19 cellular contexts compared by ENCODE assay signal in genomic region chr11:8693010-8693551, GRCh38. TPM values are rescaled to one million over a fixed set of nuclear protein-coding genes. Genes with fewer than 3 reads are reported as not detected.
A peak's percentile ranks its signal among the peaks of the same experiment; 100 is the strongest.
DNase-seq lines count a peak whose midpoint lies in the region; ATAC-seq, FAIRE-seq and TF ChIP-seq lines count a peak whose summit lies in the region.
"Had no signal": no experiment of that assay in that cellular context is flagged by ENCODE, and none has a peak within 500 bp of the region (broad histone marks: within the 10 kb centered on the region; RNA-seq: fewer than 3 reads in every experiment).

No MANE protein-coding gene starts in this region.

- no peak for FAIRE-seq in A549 (lab: Jason Lieb, UNC)
- no peak for FAIRE-seq in kidney (lab: Jason Lieb, UNC)
- FAIRE-seq: pancreas had no signal

- TF ChIP-seq RAD21 in A549 (conservative IDR thresholded peaks at IDR 0.05 in 1 of 2, IDR thresholded peaks at IDR 0.05 in 1 of 2): no peak

- in situ Hi-C loops in GM23248 (cut with MboI): no loop called here

- CTCF ChIA-PET in A549 (lab: Yijun Ruan, JAX): interaction anchor here (0.6 to 1.6 kb wide), 2 partner anchors 121 to 267 kb away, joined by 3 to 5 read pairs; no protein-coding TSS in a partner anchor

- H3F3A ChIP-seq in GM23248 (ENCODE audit: insufficient read depth): peaks cover 19% of the 10 kb centered on the region

- no peak overlapping the region for H3K4me3 ChIP-seq in A549
- H3K4me3 ChIP-seq in GM23248: no peak overlapping the region
- H3K4me3 ChIP-seq in cardiac fibroblast (replicated peaks in 1 of 2; ENCODE audit: low read depth in 2 of 2, low read length in 2 of 2): no peak overlapping the region
- H3K4me3 ChIP-seq in kidney (ENCODE audit: low read length in 2 of 2): no peak overlapping the region
- H3K4me3 ChIP-seq in effector memory CD4-positive, alpha-beta T cell (ENCODE audit: insufficient read depth, low read depth, low read length, poor library complexity, severe bottlenecking): no peak overlapping the region
- H3K4me3 ChIP-seq: cardiac muscle cell, gastrocnemius medialis, pancreas, PC-9 had no signal

- ATAC-seq in A549 (peak in 1 of 2 experiments; percentile 1; a peak in 1 of 6 replicates), HG03139 (IDR thresholded peaks at IDR 0.05; ENCODE audit: unreplicated experiment) (no peak)
- ATAC-seq: activated naive CD4-positive, alpha-beta T cell treated with anti-CD3 and anti-CD28 coated beads, Interleukin-2, amount 50 U/mL, for 72 hours; gastrocnemius medialis; left lobe of liver; pancreas had no signal

- POLR2A ChIA-PET in A549 (lab: Yijun Ruan, JAX): no interaction called here

- H4K20me1 ChIP-seq in GM23248 (ENCODE audit: insufficient read depth): no peaks in the 10 kb centered on the region

- H3K36me3 ChIP-seq in GM23248 (ENCODE audit: low read depth) (peaks cover 6% of the 10 kb centered on the region; the same call in 1 of the 2 replicates), kidney (ENCODE audit: control insufficient read depth in 1 of 2, insufficient read depth in 2 of 2, low read length in 2 of 2) (peaks cover 14 to 26% of the 10 kb centered on the region in 2 donors)
- H3K36me3 ChIP-seq in effector memory CD4-positive, alpha-beta T cell (ENCODE audit: control insufficient read depth, insufficient read depth, low read length): no peaks in the 10 kb centered on the region

- no peak for TF ChIP-seq POLR2A in A549 (IDR thresholded peaks at IDR 0.05; ENCODE audit: low read length)

- no peaks in the 10 kb centered on the region for H3K9me3 ChIP-seq in A549
- H3K9me3 ChIP-seq in GM23248 (ENCODE audit: low read depth): no peaks in the 10 kb centered on the region
- no peaks in the 10 kb centered on the region for H3K9me3 ChIP-seq in kidney (ENCODE audit: control insufficient read depth in 1 of 2, low read length in 2 of 2)
- H3K9me3 ChIP-seq in effector memory CD4-positive, alpha-beta T cell (ENCODE audit: control insufficient read depth, low read length): no peaks in the 10 kb centered on the region
- H3K9me3 ChIP-seq: gastrocnemius medialis, pancreas, SK-N-SH had no signal

- TF ChIP-seq CTCF in A549 (IDR thresholded peaks at IDR 0.05) (no peak), cardiac fibroblast (IDR thresholded peaks at IDR 0.05; ENCODE audit: low read depth, low read length) (no peak), kidney (IDR thresholded peaks at IDR 0.05; ENCODE audit: borderline replicate concordance, extremely low read depth, insufficient read depth) (no peak)

- H3K4me2 ChIP-seq in A549 (no peak overlapping the region), GM23248 (ENCODE audit: unreplicated experiment) (no peak overlapping the region)
- H3K4me2 ChIP-seq: PC-9, SK-N-SH had no signal

- TF ChIP-seq EP300 in A549 (IDR thresholded peaks at IDR 0.05): no peak

- H3K27ac ChIP-seq in A549: no peak overlapping the region
- H3K27ac ChIP-seq in GM23248: no peak overlapping the region
- no peak overlapping the region for H3K27ac ChIP-seq in kidney (ENCODE audit: low read depth in 2 of 2, low read length in 2 of 2)
- no peak overlapping the region for H3K27ac ChIP-seq in effector memory CD4-positive, alpha-beta T cell (ENCODE audit: insufficient read depth, low read length, poor library complexity, severe bottlenecking)
- H3K27ac ChIP-seq: cardiac muscle cell, HL-60, pancreas, PC-9 had no signal

- H3K79me2 ChIP-seq in GM23248 (ENCODE audit: insufficient read depth): 0 out of 2 replicates have a peak, but pooled peaks cover 7% of the 10 kb centered on the region

- H3K9me2 ChIP-seq in GM23248 (ENCODE audit: insufficient read depth): no peaks in the 10 kb centered on the region
- H3K9me2 ChIP-seq: SK-N-SH had no signal

- intact Hi-C loops in kidney (cut with DNase I): no loop called here

- no peaks in the 10 kb centered on the region for H3K27me3 ChIP-seq in GM23248 (replicated peaks; ENCODE audit: insufficient read depth)
- no peaks in the 10 kb centered on the region for H3K27me3 ChIP-seq in effector memory CD4-positive, alpha-beta T cell (replicated peaks; ENCODE audit: control insufficient read depth, insufficient read depth, low read length, poor library complexity, severe bottlenecking)
- H3K27me3 ChIP-seq: cardiac muscle cell, gastrocnemius medialis, pancreas had no signal

- no peak overlapping the region for H2AFZ ChIP-seq in GM23248
- H2AFZ ChIP-seq: PC-9 had no signal

- 91% methylated on average over 6 of the region's 6 CpGs for WGBS in A549 (ENCODE audit: missing lambda C conversion rate)
- WGBS in GM23248 (ENCODE audit: low coverage in 1 of 2, low lambda C conversion rate in 2 of 2, missing lambda C conversion rate in 2 of 2), 2 experiments: 90 to 95% methylated on average over 6 of the region's 6 CpGs

- H3K9ac ChIP-seq in GM23248 (no peak overlapping the region), kidney (ENCODE audit: low read length in 2 of 2) (no peak overlapping the region)
- H3K9ac ChIP-seq: SK-N-SH had no signal

- DNase-seq in A549 (ENCODE audit: low read depth in 1 of 2, low spot score in 1 of 2): no peak
- DNase-seq in GM23248: peak; percentile 19
- DNase-seq in cardiac fibroblast (ENCODE audit: low read depth in 2 of 2): peak; percentile 39 to 77
- peak; percentile 62 for DNase-seq in kidney
- DNase-seq in Kasumi-1 (lab: John Stamatoyannopoulos, UW): no peak
- DNase-seq in effector memory CD4-positive, alpha-beta T cell: no peak
- no peak for DNase-seq in NCI-H1105 (lab: John Stamatoyannopoulos, UW)
- DNase-seq: activated CD4-positive, alpha-beta T cell treated with anti-CD3 and anti-CD28 coated beads for 4 hours; gastrocnemius medialis; NCI-H1092 treated with DMSO at 0.1 percent for 48 hours; NCI-H774; pancreas; SK-N-SH had no signal

- H3K4me1 ChIP-seq in A549 (peaks cover 9% of the 10 kb centered on the region; the same call in 2 of the 3 replicates), GM23248 (ENCODE audit: insufficient read depth) (peaks cover 11% of the 10 kb centered on the region; the same call in 1 of the 2 replicates), kidney (ENCODE audit: control insufficient read depth in 1 of 2, insufficient read depth in 1 of 2, low read depth in 1 of 2, low read length in 2 of 2) (peaks cover 0 to 2% of the 10 kb centered on the region in 2 donors)
- peaks cover 10% of the 10 kb centered on the region for H3K4me1 ChIP-seq in effector memory CD4-positive, alpha-beta T cell (ENCODE audit: control insufficient read depth, insufficient read depth, low read length, poor library complexity, severe bottlenecking)

TF ChIP-seq in A549, 52 proteins besides CTCF, POLR2A, EP300 and RAD21:
- TF ChIP-seq ESRRA (IDR thresholded peaks at IDR 0.05; ENCODE audit: borderline replicate concordance, low read length) (no peak), RNF2 (IDR thresholded peaks at IDR 0.05; ENCODE audit: borderline replicate concordance, low read depth) (no peak), E2F6 (IDR thresholded peaks at IDR 0.05; ENCODE audit: borderline replicate concordance, low read depth) (no peak), POLR2AphosphoS2 (conservative IDR thresholded peaks at IDR 0.05; ENCODE audit: low read length) (peak; percentile 70), MYC (IDR thresholded peaks at IDR 0.05; ENCODE audit: borderline replicate concordance, low read length) (no peak), FOSB (CRISPR knock-in tag; IDR thresholded peaks at IDR 0.05) (no peak)

RNA-seq across cellular contexts. Expression of gene RPL27A, which starts 10.5 kb away (rescaled TPM):
- polyA plus RNA-seq in A549 (2011; rRNA removed): 798 and 804 TPM in 2 replicates
- 609 and 694 TPM in 2 replicates for polyA plus RNA-seq in A549 (2012; cell fraction: cytosol; rRNA removed)
- 195 and 210 TPM in 2 replicates for polyA plus RNA-seq in A549 (2012; cell fraction: nucleus; rRNA removed)
- 3,543 to 3,937 TPM (median 3,631 TPM) in 3 replicates for polyA plus RNA-seq in A549 (2017; fragmentation: RNase III; extraction: RNeasy Plus Mini Kit Qiagen cat#74134 plus additional on column Dnase treatment)
- 298 and 338 TPM in 2 replicates for polyA minus RNA-seq in A549 (2011; rRNA and poly(A)+ RNA removed)
- total RNA-seq in GM23248 (2014; rRNA removed; shearing (Covaris generic)): 460 and 520 TPM in 2 replicates
- polyA plus RNA-seq in GM23248 (2016; fragmentation: Nextera tagmentation; extraction: Ambion mirVana): 1,046 and 1,073 TPM in 2 replicates
- total RNA-seq in kidney: 664 TPM
- polyA plus RNA-seq in kidney (ENCODE audit: insufficient read depth, low read depth, low replicate concordance): 2,260 TPM

RNA-seq across cellular contexts. Expression of gene TRIM66, which starts 10.6 kb away (rescaled TPM):
- polyA plus RNA-seq in A549 (2011; rRNA removed): 7.7 and 9.8 TPM in 2 replicates
- 2.9 and 3.5 TPM in 2 replicates for polyA plus RNA-seq in A549 (2012; cell fraction: cytosol; rRNA removed)
- polyA plus RNA-seq in A549 (2012; cell fraction: nucleus; rRNA removed): 16.9 and 21.1 TPM in 2 replicates
- 2.5 to 3.3 TPM (median 3.0 TPM) in 3 replicates for polyA plus RNA-seq in A549 (2017; fragmentation: RNase III; extraction: RNeasy Plus Mini Kit Qiagen cat#74134 plus additional on column Dnase treatment)
- 8.3 and 13.6 TPM in 2 replicates for polyA minus RNA-seq in A549 (2011; rRNA and poly(A)+ RNA removed)
- 1.4 and 1.5 TPM in 2 replicates for total RNA-seq in GM23248 (2014; rRNA removed; shearing (Covaris generic))
- 1.2 and 1.5 TPM in 2 replicates for polyA plus RNA-seq in GM23248 (2016; fragmentation: Nextera tagmentation; extraction: Ambion mirVana)
- 25.7 TPM for total RNA-seq in kidney
- 1.4 TPM for polyA plus RNA-seq in kidney (ENCODE audit: insufficient read depth, low read depth, low replicate concordance)

Comparison
In these comparisons a context has a peak if more than half of its experiments do, and no peak if none do; other contexts are left out.
1. DNase-seq: peak in GM23248 (single experiment), cardiac fibroblast (2 of 2) and kidney (single experiment); none in A549 (0 of 2), Kasumi-1 (0 of 2), effector memory CD4-positive, alpha-beta T cell (0 of 3) and NCI-H1105 (single experiment).